8 cellular contexts compared by ENCODE assay signal in the genomic region with DNA sequence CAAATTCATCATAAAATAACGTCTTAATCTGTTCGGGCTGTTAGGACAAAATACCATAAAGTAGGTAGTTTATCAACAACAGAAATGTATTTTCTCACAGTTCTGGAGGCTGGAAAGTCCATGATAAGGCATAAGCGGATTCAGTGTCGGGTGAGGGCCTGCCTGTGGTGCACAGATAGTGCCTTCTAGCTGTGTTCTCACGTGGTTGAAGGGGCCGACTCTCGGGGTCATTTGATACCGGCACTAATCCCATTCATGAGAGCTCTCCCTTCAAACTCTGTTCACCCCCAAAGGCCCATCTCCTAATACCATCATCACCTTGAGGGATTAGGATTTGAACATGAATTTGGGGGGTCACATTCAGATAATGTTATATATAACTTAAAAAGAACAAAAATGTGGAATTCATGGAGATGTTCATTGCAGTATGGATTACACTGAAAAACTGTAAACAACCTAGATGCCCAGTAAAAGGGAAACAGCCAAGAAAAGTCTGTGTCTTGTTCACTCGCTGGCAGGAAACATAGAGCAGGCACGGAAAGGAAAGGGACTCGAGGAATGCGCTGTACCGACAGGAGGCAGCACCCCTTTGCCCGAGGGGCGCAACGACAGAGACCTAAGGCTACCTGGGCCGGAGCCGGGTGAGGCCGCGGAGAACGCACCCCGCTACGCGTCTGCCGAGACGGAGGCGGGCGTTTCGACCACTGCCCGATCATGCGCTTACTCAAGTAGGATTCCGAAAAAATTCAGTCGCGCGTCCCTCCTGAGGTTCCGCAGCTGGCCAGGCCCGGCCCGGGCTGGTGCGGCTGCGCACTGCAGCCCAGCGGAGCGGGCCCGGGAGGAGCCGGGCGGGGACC.
DNase-seq lines count a peak whose midpoint lies in the region; ATAC-seq and TF ChIP-seq lines count a peak whose summit lies in the region.

No MANE protein-coding gene starts in this region.

- H3K9me3 ChIP-seq in ES-I3 (ENCODE audit: control insufficient read depth, insufficient read depth, low read length) (no peaks in the 10 kb centered on the region), neutrophil (no peaks in the 10 kb centered on the region)

- H3K36me3 ChIP-seq in ES-I3 (ENCODE audit: insufficient read depth, low read length) (no peaks in the 10 kb centered on the region), neutrophil (peaks cover 33% of the 10 kb centered on the region)

- peak overlapping the region; percentile 84 for H3K27ac ChIP-seq in RWPE1
- peak overlapping the region; percentile 95 for H3K27ac ChIP-seq in neutrophil
- H3K27ac ChIP-seq in substantia nigra (ENCODE audit: low read depth, low read length, poor library complexity, severe bottlenecking): peak overlapping the region; percentile 95

- DNase-seq in KBM-7 (peak; percentile 83), RWPE1 (ENCODE audit: low spot score) (peak; percentile 94), foreskin melanocyte (peak; percentile 69), substantia nigra (lab: John Stamatoyannopoulos, UW) (peak; percentile 26 to 86 (median 65))
- peak; percentile 47 for DNase-seq in activated gamma-delta T cell treated with anti-CD3 and anti-CD28 coated beads, Interleukin-2, amount 50 U/mL, for 16 hours (ENCODE audit: low read depth)

- TF ChIP-seq CTCF in RWPE1 (conservative IDR thresholded peaks at IDR 0.05; ENCODE audit: low read depth): peak; percentile 92
- TF ChIP-seq CTCF in neutrophil (IDR thresholded peaks at IDR 0.05): peak; percentile 69

- no peaks in the 10 kb centered on the region for H3K27me3 ChIP-seq in neutrophil

- H3K4me1 ChIP-seq in ES-I3 (ENCODE audit: insufficient read depth, low read length): no peaks in the 10 kb centered on the region
- peaks cover 20 to 28% of the 10 kb centered on the region in 2 experiments for H3K4me1 ChIP-seq in neutrophil (ENCODE audit: control insufficient read depth in 1 of 2, insufficient read depth in 1 of 2, low read depth in 1 of 2, low read length in 1 of 2)

- H3K4me3 ChIP-seq in neutrophil (ENCODE audit: low read depth in 1 of 2, low read length in 1 of 2): peak overlapping the region; percentile 77 to 91

- CTCF ChIA-PET in RWPE1 (lab: Yijun Ruan, JAX): interaction anchor here (0.7 to 2.8 kb wide), 8 partner anchors 13 to 650 kb away, joined by 3 to 10 read pairs (median 4); a partner anchor contains a TSS

- POLR2A ChIA-PET in RWPE1 (lab: Yijun Ruan, JAX; ENCODE audit: low non-redundant PET): no interaction called here

- in situ Hi-C loops in KBM-7 (cut with MboI; ENCODE audit: low pct_unique_long_range_greater_than_20kb, low sequenced_read_pairs): no loop called here

- peak overlapping the region; percentile 81 for H3K9ac ChIP-seq in ES-I3 (ENCODE audit: low read depth, low read length)

- ATAC-seq in GM21723 (IDR thresholded peaks at IDR 0.05; ENCODE audit: unreplicated experiment): peak; percentile 71

Comparison
In these comparisons a context has a peak if more than half of its experiments do, and no peak if none do; other contexts are left out.
1. Peak in every context shown above with its lines: DNase-seq, ATAC-seq, H3K4me3 ChIP-seq and H3K27ac ChIP-seq.